8 cellular contexts compared by ENCODE assay signal in the genomic region with DNA sequence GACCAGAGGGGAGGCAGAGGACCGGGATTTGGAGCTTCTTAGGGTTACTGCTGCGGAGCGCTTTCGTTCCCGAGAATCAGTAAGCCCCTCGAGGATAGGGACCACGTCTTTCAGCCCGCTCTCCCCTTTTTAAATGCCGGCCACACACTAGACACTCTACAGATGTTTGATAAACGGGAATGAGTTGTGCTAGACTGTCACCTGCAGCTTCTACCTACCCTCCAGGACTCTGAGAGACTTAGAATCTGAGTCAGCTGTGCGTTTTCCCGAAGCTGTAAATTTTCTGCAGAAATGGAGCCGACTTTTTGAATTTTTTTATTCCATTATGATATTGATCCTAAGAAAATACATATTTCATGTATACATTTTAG. TPM values are rescaled to one million over a fixed set of nuclear protein-coding genes. Genes with fewer than 3 reads are reported as not detected.
DNase-seq lines count a peak whose midpoint lies in the region; ATAC-seq and TF ChIP-seq lines count a peak whose summit lies in the region.

No MANE protein-coding gene starts in this region.

- H3K36me3 Mint-ChIP-seq in activated naive CD4-positive, alpha-beta T cell treated with anti-CD3 and anti-CD28 coated beads for 36 hours (ENCODE audit: low read depth) = no peaks in the 10 kb centered on the region
- H3K36me3 Mint-ChIP-seq in activated B cell treated with CpG ODN at 0.5 μM for 24 hours (ENCODE audit: low read depth) (peaks cover 8% of the 10 kb centered on the region), immature natural killer cell (no peaks in the 10 kb centered on the region)

- intact Hi-C loops in activated naive CD4-positive, alpha-beta T cell treated with anti-CD3 and anti-CD28 coated beads for 36 hours (cut with micrococcal nuclease) = loop anchor here (2.0 to 5.0 kb wide), 3 partner anchors 255 to 561 kb away; no protein-coding TSS in a partner anchor
- intact Hi-C loops in activated B cell treated with CpG ODN at 0.5 μM for 24 hours (cut with micrococcal nuclease) (loop anchor here (5.0 kb wide), 1 partner anchor 246 kb away; the partner anchor contains the start of gene TTC39B), thyroid gland (cut with DNase I) (no loop called here), posterior cingulate gyrus (cut with DNase I) (loop anchor here (2.0 to 5.0 kb wide), 2 partner anchors 54 to 131 kb away; partner anchors contain the start of gene SNAPC3)

- H3K27ac ChIP-seq in thyroid gland = peak overlapping the region in 2 of 3 donors; percentile 83 to 88

- no peaks in the 10 kb centered on the region for H3K9me3 ChIP-seq in thyroid gland

- DNase-seq in activated naive CD4-positive, alpha-beta T cell treated with anti-CD3 and anti-CD28 coated beads for 36 hours = no peak
- no peak for DNase-seq in activated naive CD4-positive, alpha-beta T cell treated with anti-CD3 and anti-CD28 coated beads, Interleukin-2, amount 50 U/mL, for 16 hours
- DNase-seq in activated B cell treated with CpG ODN at 0.5 μM for 24 hours (no peak), immature natural killer cell (no peak), thyroid gland (no peak), NOMO-1 treated with DMSO at 0.1 percent for 48 hours (lab: John Stamatoyannopoulos, UW; ENCODE audit: unreplicated experiment) (no peak), posterior cingulate gyrus (no peak)

- peaks cover 3% of the 10 kb centered on the region in 2 donors for H3K4me1 ChIP-seq in thyroid gland

- peak overlapping the region; percentile 5 for H3K27ac Mint-ChIP-seq in activated naive CD4-positive, alpha-beta T cell treated with anti-CD3 and anti-CD28 coated beads for 36 hours
- H3K27ac Mint-ChIP-seq in activated B cell treated with CpG ODN at 0.5 μM for 24 hours = no peak overlapping the region
- H3K27ac Mint-ChIP-seq in immature natural killer cell = peak overlapping the region in 4 of 6 donors; percentile 35 to 79 (median 62)

- POLR2A ChIA-PET in activated B cell treated with CpG ODN at 0.5 μM for 24 hours (lab: Charles Lee) = interaction anchor here (0.9 to 2.3 kb wide), 4 partner anchors 16 to 71 kb away, joined by 3 to 36 read pairs (median 4); partner anchors contain the start of gene PSIP1

- TF ChIP-seq CTCF in activated B cell treated with CpG ODN at 0.5 μM for 24 hours (IDR thresholded peaks at IDR 0.05) (no peak), thyroid gland (IDR thresholded peaks at IDR 0.05) (no peak)

- H3K4me3 ChIP-seq in thyroid gland (replicated peaks in 1 of 3) = peak overlapping the region; percentile 54 to 84 (median 75)

- no peaks in the 10 kb centered on the region for H3K9me3 Mint-ChIP-seq in activated naive CD4-positive, alpha-beta T cell treated with anti-CD3 and anti-CD28 coated beads for 36 hours
- H3K9me3 Mint-ChIP-seq in activated B cell treated with CpG ODN at 0.5 μM for 24 hours (no peaks in the 10 kb centered on the region), immature natural killer cell (no peaks in the 10 kb centered on the region)

- H3K4me1 Mint-ChIP-seq in activated naive CD4-positive, alpha-beta T cell treated with anti-CD3 and anti-CD28 coated beads for 36 hours (ENCODE audit: low read depth) = peaks cover 5% of the 10 kb centered on the region
- H3K4me1 Mint-ChIP-seq in activated B cell treated with CpG ODN at 0.5 μM for 24 hours (peaks cover 19% of the 10 kb centered on the region), immature natural killer cell (peaks cover 22 to 25% of the 10 kb centered on the region in 2 donors)

- H3K4me3 Mint-ChIP-seq in activated naive CD4-positive, alpha-beta T cell treated with anti-CD3 and anti-CD28 coated beads for 36 hours = peak overlapping the region; percentile 86
- peak overlapping the region; percentile 96 for H3K4me3 Mint-ChIP-seq in activated B cell treated with CpG ODN at 0.5 μM for 24 hours
- H3K4me3 Mint-ChIP-seq in immature natural killer cell = peak overlapping the region; percentile 92 to 95 (median 92)

- CTCF ChIA-PET in activated naive CD4-positive, alpha-beta T cell treated with anti-CD3 and anti-CD28 coated beads for 36 hours (lab: Charles Lee) = interaction anchor here (0.8 to 2.1 kb wide), 11 partner anchors 20 to 310 kb away, joined by 3 to 12 read pairs (median 3); no protein-coding TSS in a partner anchor
- CTCF ChIA-PET in activated B cell treated with CpG ODN at 0.5 μM for 24 hours (lab: Charles Lee) = interaction anchor here (0.7 to 1.6 kb wide), 3 partner anchors 42 to 53 kb away, joined by 3 to 8 read pairs (median 6); partner anchors contain the start of gene PSIP1

- no peak for TF ChIP-seq POLR2A in thyroid gland (IDR thresholded peaks at IDR 0.05)

- H3K27me3 Mint-ChIP-seq in activated naive CD4-positive, alpha-beta T cell treated with anti-CD3 and anti-CD28 coated beads for 36 hours (ENCODE audit: low read depth) = no peaks in the 10 kb centered on the region
- H3K27me3 Mint-ChIP-seq in activated B cell treated with CpG ODN at 0.5 μM for 24 hours (no peaks in the 10 kb centered on the region), immature natural killer cell (ENCODE audit: low read depth in 3 of 3) (peaks cover 10 to 19% (median 17%) of the 10 kb centered on the region in 3 donors)

- no peaks in the 10 kb centered on the region for H3K27me3 ChIP-seq in thyroid gland

- ATAC-seq in HG02943 (IDR thresholded peaks at IDR 0.05; ENCODE audit: low read depth, unreplicated experiment) = peak; percentile 31
- peak; percentile 10 for ATAC-seq in activated B cell treated with CpG ODN at 0.5 μM for 24 hours (ENCODE audit: low read depth)

- WGBS in thyroid gland, 2 donors = 1 to 2% methylated on average over 11 to 13 of the region's 13 CpGs

- no peaks in the 10 kb centered on the region for H3K36me3 ChIP-seq in thyroid gland

RNA-seq across cellular contexts. Expression of gene CCDC171, which starts 0.7 kb away (rescaled TPM):
- total RNA-seq in activated naive CD4-positive, alpha-beta T cell treated with anti-CD3 and anti-CD28 coated beads for 36 hours = 1 to 10 TPM; 2.0 to 2.7 TPM
- 1.9 and 3.6 TPM in 2 replicates for total RNA-seq in activated B cell treated with CpG ODN at 0.5 μM for 24 hours
- polyA plus RNA-seq in immature natural killer cell = under 1 TPM in 2 of 3 donors, not detected in 1; 0.33 to 0.62 TPM
- total RNA-seq in thyroid gland = 1 to 10 TPM; 6.2 to 9.6 (median 7.8) TPM

RNA-seq across cellular contexts. Expression of gene PSIP1, which starts 42.7 kb away (rescaled TPM):
- total RNA-seq in activated naive CD4-positive, alpha-beta T cell treated with anti-CD3 and anti-CD28 coated beads for 36 hours = 100 to 1,000 TPM; 161 to 164 TPM
- total RNA-seq in activated B cell treated with CpG ODN at 0.5 μM for 24 hours = 56.8 and 57.2 TPM in 2 replicates
- polyA plus RNA-seq in immature natural killer cell = 10 to 100 TPM; 26.7 to 73.0 (median 64.8) TPM
- 100 to 1,000 TPM in 1 of 4 donors, 10 to 100 TPM in 3; 52.9 to 103 (median 62.7) TPM for total RNA-seq in thyroid gland
